Comparison of ENCODE assay signal across 10 cellular contexts in genomic region chr2:73110622-73111299, GRCh38. TPM values are rescaled to one million over a fixed set of nuclear protein-coding genes. Genes with fewer than 3 reads are reported as not detected.
DNase-seq lines count a peak whose midpoint lies in the region; ATAC-seq and TF ChIP-seq lines count a peak whose summit lies in the region.
"Had no signal": no experiment of that assay in that cellular context is flagged by ENCODE, and none has a peak within 500 bp of the region (broad histone marks: within the 10 kb centered on the region; RNA-seq: fewer than 3 reads in every experiment).

No MANE protein-coding gene starts in this region.

- H3K4me1 Mint-ChIP-seq in activated T-helper 2 cell treated with anti-CD3 and anti-CD28 coated beads, Interferon-gamma antibody, Interleukin-2, Interleukin-4, amounts not matched to agents 10 μg/mL and 5 μg/mL and 100 μg/mL, durations not matched to agents 14 hours and 24 hours and 36 hours (ENCODE audit: low read depth): peaks cover 28% of the 10 kb centered on the region

- intact Hi-C loops in activated T-helper 2 cell treated with anti-CD3 and anti-CD28 coated beads, Interferon-gamma antibody, Interleukin-2, Interleukin-4, amounts not matched to agents 10 μg/mL and 5 μg/mL and 100 μg/mL, durations not matched to agents 14 hours and 24 hours and 36 hours (cut with micrococcal nuclease): no loop called here
- intact Hi-C loops in spleen (cut with DNase I; ENCODE audit: low total_unique reads): no loop called here

- no peak for TF ChIP-seq POLR2A in spleen (IDR thresholded peaks at IDR 0.05)

- peaks cover 13% of the 10 kb centered on the region for H3K4me1 ChIP-seq in iPS-18a (ENCODE audit: control insufficient read depth, low read depth, low read length)
- H3K4me1 ChIP-seq in spleen: peaks cover 8 to 76% (median 46%) of the 10 kb centered on the region in 6 donors

- H3K9ac ChIP-seq in iPS-18a (ENCODE audit: low read length): no peak overlapping the region

- peaks cover 26% of the 10 kb centered on the region for H3K27me3 ChIP-seq in iPS-18a (ENCODE audit: control insufficient read depth, insufficient read depth, low read length)
- H3K27me3 ChIP-seq in spleen (replicated peaks in 1 of 7): peaks cover 0 to 32% (median 0%) of the 10 kb centered on the region in 7 donors

- WGBS in spleen, 5 donors: 67 to 83% (median 74%) methylated on average over 3 of the region's 3 CpGs

- peak overlapping the region; percentile 83 for H3K4me3 Mint-ChIP-seq in activated T-helper 2 cell treated with anti-CD3 and anti-CD28 coated beads, Interferon-gamma antibody, Interleukin-2, Interleukin-4, amounts not matched to agents 10 μg/mL and 5 μg/mL and 100 μg/mL, durations not matched to agents 14 hours and 24 hours and 36 hours (ENCODE audit: low read depth)

- in situ Hi-C loops in GM13976 (cut with MboI; ENCODE audit: low sequenced_read_pairs, unreplicated experiment): no loop called here

- H3K36me3 Mint-ChIP-seq in activated T-helper 2 cell treated with anti-CD3 and anti-CD28 coated beads, Interferon-gamma antibody, Interleukin-2, Interleukin-4, amounts not matched to agents 10 μg/mL and 5 μg/mL and 100 μg/mL, durations not matched to agents 14 hours and 24 hours and 36 hours (ENCODE audit: low read depth): no peaks in the 10 kb centered on the region

- DNase-seq in DMS 273 (lab: John Stamatoyannopoulos, UW; ENCODE audit: unreplicated experiment): peak; percentile 69
- no peak for DNase-seq in DMS 273 treated with DMSO at 0.1 percent for 48 hours (lab: John Stamatoyannopoulos, UW)
- no peak for DNase-seq in activated T-helper 2 cell treated with anti-CD3 and anti-CD28 coated beads, Interferon-gamma antibody, Interleukin-2, Interleukin-4, amounts not matched to agents 10 μg/mL and 5 μg/mL and 100 μg/mL, durations not matched to agents 14 hours and 24 hours and 36 hours (ENCODE audit: low spot score)
- no peak for DNase-seq in spleen
- DNase-seq in amygdala (lab: John Stamatoyannopoulos, UW): no peak
- no peak for DNase-seq in GM13976 (ENCODE audit: low spot score)
- DNase-seq: islet precursor cell had no signal

- TF ChIP-seq CTCF in spleen (IDR thresholded peaks at IDR 0.05 in 8 of 11, conservative IDR thresholded peaks at IDR 0.05 in 3 of 11) (no peak), GM13976 (IDR thresholded peaks at IDR 0.05; ENCODE audit: borderline replicate concordance, control extremely low read depth, extremely low read depth, insufficient read depth, missing control alignments) (no peak)

- ATAC-seq in HG02938 (IDR thresholded peaks at IDR 0.05; ENCODE audit: unreplicated experiment): no peak

- no peaks in the 10 kb centered on the region for H3K36me3 ChIP-seq in iPS-18a (ENCODE audit: control insufficient read depth, low read depth, low read length)
- no peaks in the 10 kb centered on the region for H3K36me3 ChIP-seq in spleen

- H3K9me3 ChIP-seq in iPS-18a (ENCODE audit: control insufficient read depth, low read depth, low read length) (no peaks in the 10 kb centered on the region), spleen (no peaks in the 10 kb centered on the region)

- H3K27ac ChIP-seq in iPS-18a (ENCODE audit: low read length) (no peak overlapping the region), spleen (peak overlapping the region; percentile 17 to 90 (median 86))
- H3K27ac ChIP-seq: 22Rv1 had no signal

- no peak overlapping the region for H3K27ac Mint-ChIP-seq in activated T-helper 2 cell treated with anti-CD3 and anti-CD28 coated beads, Interferon-gamma antibody, Interleukin-2, Interleukin-4, amounts not matched to agents 10 μg/mL and 5 μg/mL and 100 μg/mL, durations not matched to agents 14 hours and 24 hours and 36 hours

- H3K9me3 Mint-ChIP-seq in activated T-helper 2 cell treated with anti-CD3 and anti-CD28 coated beads, Interferon-gamma antibody, Interleukin-2, Interleukin-4, amounts not matched to agents 10 μg/mL and 5 μg/mL and 100 μg/mL, durations not matched to agents 14 hours and 24 hours and 36 hours: no peaks in the 10 kb centered on the region

- peaks cover 13% of the 10 kb centered on the region for H3K27me3 Mint-ChIP-seq in activated T-helper 2 cell treated with anti-CD3 and anti-CD28 coated beads, Interferon-gamma antibody, Interleukin-2, Interleukin-4, amounts not matched to agents 10 μg/mL and 5 μg/mL and 100 μg/mL, durations not matched to agents 14 hours and 24 hours and 36 hours (ENCODE audit: low read depth)

- H3K4me3 ChIP-seq in iPS-18a (ENCODE audit: low read length) (peak overlapping the region; percentile 79), spleen (peak overlapping the region; percentile 22 to 96 (median 75))

RNA-seq across cellular contexts. Expression of gene RAB11FIP5, which starts 2.0 kb away (rescaled TPM):
- 10.7 and 11.7 TPM in 2 replicates for total RNA-seq in activated T-helper 2 cell treated with anti-CD3 and anti-CD28 coated beads, Interferon-gamma antibody, Interleukin-2, Interleukin-4, amounts not matched to agents 10 μg/mL and 5 μg/mL and 100 μg/mL, durations not matched to agents 14 hours and 24 hours and 36 hours
- 100 to 1,000 TPM in 4 of 7 donors, 10 to 100 TPM in 3; 43.2 to 127 (median 101) TPM for total RNA-seq in spleen
- polyA plus RNA-seq in spleen: 10 to 100 TPM in 2 of 3 donors, 1 to 10 TPM in 1; 9.5 to 42.9 (median 14.2) TPM

RNA-seq across cellular contexts. Expression of gene SFXN5, which starts 39.2 kb away (rescaled TPM):
- 18.4 and 18.5 TPM in 2 replicates for total RNA-seq in activated T-helper 2 cell treated with anti-CD3 and anti-CD28 coated beads, Interferon-gamma antibody, Interleukin-2, Interleukin-4, amounts not matched to agents 10 μg/mL and 5 μg/mL and 100 μg/mL, durations not matched to agents 14 hours and 24 hours and 36 hours
- 10 to 100 TPM; 18.8 to 41.4 (median 29.0) TPM for total RNA-seq in spleen
- 1 to 10 TPM; 2.6 to 9.0 (median 5.4) TPM for polyA plus RNA-seq in spleen
